ENCODE assay signal across 8 cellular contexts in the genomic region with DNA sequence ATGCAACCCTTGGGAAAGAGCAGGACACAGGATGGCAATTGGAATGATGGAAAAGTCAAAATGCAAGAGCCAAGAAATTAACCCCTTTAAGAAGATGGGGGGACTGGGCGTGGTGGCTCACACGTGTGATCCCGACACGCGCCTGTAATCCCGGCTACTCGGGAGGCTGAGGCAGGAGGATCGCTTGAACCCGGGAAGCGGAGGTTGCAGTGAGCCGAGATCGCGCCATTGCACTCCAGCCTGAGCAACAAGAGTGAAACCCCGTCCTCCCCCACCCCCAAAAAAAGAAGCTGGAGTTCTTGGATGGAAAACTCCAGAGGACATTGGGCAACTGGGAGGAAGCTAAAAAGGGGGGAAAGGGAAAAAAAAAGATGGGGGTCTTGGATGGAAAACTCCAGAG. TPM values are rescaled to one million over a fixed set of nuclear protein-coding genes. Genes with fewer than 3 reads are reported as not detected.
DNase-seq lines count a peak whose midpoint lies in the region; ATAC-seq and TF ChIP-seq lines count a peak whose summit lies in the region.
"Not testable (repeated sequence)": the region's sequence is repeated elsewhere in the genome, so short reads cannot be mapped to it uniquely, and the experiment has no call there.

No MANE protein-coding gene starts in this region.

- ATAC-seq in CD8-positive, alpha-beta T cell; right lobe of liver: not testable (repeated sequence)

- H3K27me3 ChIP-seq in CD8-positive, alpha-beta T cell (ENCODE audit: insufficient read depth, low read length); ascending aorta; right lobe of liver; neutrophil; tibial artery: not testable (repeated sequence)

- intact Hi-C loops in CD8-positive, alpha-beta T cell (cut with DNase I, micrococcal nuclease) = loop anchor here in 1 of 2 experiments (5.0 kb wide), 1 partner anchor 425 kb away; no protein-coding TSS in a partner anchor
- intact Hi-C loops in activated CD4-positive, alpha-beta T cell treated with anti-CD3 and anti-CD28 coated beads, Interleukin-2, amount 10 ng/mL, durations not matched to agents 24 days and 14 days (cut with micrococcal nuclease) = loop anchor here (5.0 to 10.0 kb wide), 2 partner anchors 840 to 1212 kb away; a partner anchor contains a TSS
- intact Hi-C loops in ascending aorta (cut with DNase I) = loop anchor here (5.0 to 10.0 kb wide), 3 partner anchors 75 to 425 kb away; a partner anchor contains a TSS
- intact Hi-C loops in right lobe of liver (cut with DNase I); tibial artery (cut with DNase I; ENCODE audit: low total_unique reads): not testable (repeated sequence)

- H3K4me1 Mint-ChIP-seq in CD8-positive, alpha-beta T cell (ENCODE audit: low read depth) = peaks cover 51% of the 10 kb centered on the region
- peaks cover 34% of the 10 kb centered on the region for H3K4me1 Mint-ChIP-seq in activated CD4-positive, alpha-beta T cell treated with anti-CD3 and anti-CD28 coated beads, Interleukin-2, amount 10 ng/mL, durations not matched to agents 24 days and 14 days

- H3K4me3 Mint-ChIP-seq in CD8-positive, alpha-beta T cell = not testable (repeated sequence)
- peak overlapping the region; percentile 99 for H3K4me3 Mint-ChIP-seq in activated CD4-positive, alpha-beta T cell treated with anti-CD3 and anti-CD28 coated beads, Interleukin-2, amount 10 ng/mL, durations not matched to agents 24 days and 14 days

- peaks cover 57% of the 10 kb centered on the region for H3K36me3 Mint-ChIP-seq in CD8-positive, alpha-beta T cell
- H3K36me3 Mint-ChIP-seq in activated CD4-positive, alpha-beta T cell treated with anti-CD3 and anti-CD28 coated beads, Interleukin-2, amount 10 ng/mL, durations not matched to agents 24 days and 14 days (ENCODE audit: low read depth) = peaks cover 60% of the 10 kb centered on the region

- H3K9me3 ChIP-seq in CD8-positive, alpha-beta T cell (ENCODE audit: low read length); ascending aorta; right lobe of liver; neutrophil; tibial artery: not testable (repeated sequence)

- H3K4me3 ChIP-seq in CD8-positive, alpha-beta T cell (ENCODE audit: low read depth, low read length); neutrophil (ENCODE audit: low read depth in 1 of 2, low read length in 1 of 2): not testable (repeated sequence)
- H3K4me3 ChIP-seq in NB4 (ENCODE audit: low read depth, low read length) (peak overlapping the region; percentile 99), ascending aorta (peak overlapping the region in 1 of 2 donors; percentile 90), epithelial cell of proximal tubule (ENCODE audit: low read depth, low read length) (peak overlapping the region; percentile 99), right lobe of liver (peak overlapping the region in 1 of 3 donors; percentile 63), tibial artery (peak overlapping the region; percentile 62 to 99)

- CTCF ChIA-PET in CD8-positive, alpha-beta T cell (lab: Charles Lee) = interaction anchor here (1.6 to 2.2 kb wide), 2 partner anchors 29 to 57 kb away, joined by 4 to 9 read pairs; no protein-coding TSS in a partner anchor

- POLR2A ChIA-PET in CD8-positive, alpha-beta T cell (lab: Charles Lee) = interaction anchor here (1.3 to 3.5 kb wide), 3 partner anchors 24 to 122 kb away, joined by 3 to 28 read pairs (median 19); a partner anchor contains a TSS

- peaks cover 30% of the 10 kb centered on the region for H3K4me1 ChIP-seq in CD8-positive, alpha-beta T cell (ENCODE audit: insufficient read depth, low read length)
- H3K4me1 ChIP-seq in ascending aorta (peaks cover 6 to 26% of the 10 kb centered on the region in 2 donors), right lobe of liver (peaks cover 0 to 26% (median 12%) of the 10 kb centered on the region in 4 donors), neutrophil (ENCODE audit: control insufficient read depth in 1 of 2, insufficient read depth in 1 of 2, low read depth in 1 of 2, low read length in 1 of 2) (peaks cover 38 to 41% of the 10 kb centered on the region in 2 experiments), tibial artery (peaks cover 0 to 45% (median 25%) of the 10 kb centered on the region in 4 donors)

- DNase-seq in CD8-positive, alpha-beta T cell; NB4 (ENCODE audit: low read depth); activated CD4-positive, alpha-beta T cell treated with anti-CD3 and anti-CD28 coated beads, Interleukin-2, amount 10 ng/mL, durations not matched to agents 24 days and 14 days; ascending aorta (ENCODE audit: low spot score in 2 of 2); epithelial cell of proximal tubule (ENCODE audit: low read depth); right lobe of liver; tibial artery: not testable (repeated sequence)

- not testable (repeated sequence) for H3K27me3 Mint-ChIP-seq in CD8-positive, alpha-beta T cell (ENCODE audit: low read depth); activated CD4-positive, alpha-beta T cell treated with anti-CD3 and anti-CD28 coated beads, Interleukin-2, amount 10 ng/mL, durations not matched to agents 24 days and 14 days

- 98% methylated on average over 14 of the region's 14 CpGs for WGBS in right lobe of liver (ENCODE audit: insufficient coverage, low coverage, low lambda C conversion rate, missing lambda C conversion rate)

- not testable (repeated sequence) for TF ChIP-seq POLR2A in NB4 (IDR thresholded peaks at IDR 0.05; ENCODE audit: extremely low read depth, insufficient read length); right lobe of liver (IDR thresholded peaks at IDR 0.05)

- H3K36me3 ChIP-seq in CD8-positive, alpha-beta T cell (ENCODE audit: insufficient read depth, low read length) = peaks cover 22% of the 10 kb centered on the region
- H3K36me3 ChIP-seq in ascending aorta (peaks cover 40 to 48% of the 10 kb centered on the region in 2 donors), right lobe of liver (peaks cover 4 to 29% (median 24%) of the 10 kb centered on the region in 4 donors), neutrophil (peaks cover 53% of the 10 kb centered on the region), tibial artery (peaks cover 41 to 56% (median 54%) of the 10 kb centered on the region in 3 donors)

- not testable (repeated sequence) for H3K27ac ChIP-seq in CD8-positive, alpha-beta T cell (ENCODE audit: low read depth, low read length)
- H3K27ac ChIP-seq in ascending aorta (peak overlapping the region; percentile 99 to 100), right lobe of liver (peak overlapping the region; percentile 94 to 98 (median 95)), neutrophil (peak overlapping the region; percentile 97), tibial artery (peak overlapping the region; percentile 96 to 100)

- not testable (repeated sequence) for H3K9me3 Mint-ChIP-seq in CD8-positive, alpha-beta T cell; activated CD4-positive, alpha-beta T cell treated with anti-CD3 and anti-CD28 coated beads, Interleukin-2, amount 10 ng/mL, durations not matched to agents 24 days and 14 days

- H3K27ac Mint-ChIP-seq in CD8-positive, alpha-beta T cell = peak overlapping the region; percentile 81
- peak overlapping the region; percentile 99 for H3K27ac Mint-ChIP-seq in activated CD4-positive, alpha-beta T cell treated with anti-CD3 and anti-CD28 coated beads, Interleukin-2, amount 10 ng/mL, durations not matched to agents 24 days and 14 days

- not testable (repeated sequence) for TF ChIP-seq CTCF in CD8-positive, alpha-beta T cell (IDR thresholded peaks at IDR 0.05); NB4 (IDR thresholded peaks at IDR 0.05; ENCODE audit: low read depth, low read length); ascending aorta (IDR thresholded peaks at IDR 0.05); epithelial cell of proximal tubule (conservative IDR thresholded peaks at IDR 0.05; ENCODE audit: low read depth, low read length); right lobe of liver (IDR thresholded peaks at IDR 0.05); neutrophil (IDR thresholded peaks at IDR 0.05); tibial artery (IDR thresholded peaks at IDR 0.05)

RNA-seq across cellular contexts. Expression of a gene that starts 1.7 kb away (rescaled TPM):
- 1,000 to 10,000 TPM; 8,260 to 8,503 TPM for total RNA-seq in CD8-positive, alpha-beta T cell
- 2,188 and 2,224 TPM in 2 replicates for total RNA-seq in activated CD4-positive, alpha-beta T cell treated with anti-CD3 and anti-CD28 coated beads, Interleukin-2, amount 10 ng/mL, durations not matched to agents 24 days and 14 days
- total RNA-seq in ascending aorta = 2,079 TPM
- total RNA-seq in epithelial cell of proximal tubule = 1,117 and 1,641 TPM in 2 replicates
- 1,000 to 10,000 TPM; 1,466 to 3,393 (median 2,295) TPM for total RNA-seq in right lobe of liver
